ENCODE assay signal across 22 cellular contexts in the genomic region with DNA sequence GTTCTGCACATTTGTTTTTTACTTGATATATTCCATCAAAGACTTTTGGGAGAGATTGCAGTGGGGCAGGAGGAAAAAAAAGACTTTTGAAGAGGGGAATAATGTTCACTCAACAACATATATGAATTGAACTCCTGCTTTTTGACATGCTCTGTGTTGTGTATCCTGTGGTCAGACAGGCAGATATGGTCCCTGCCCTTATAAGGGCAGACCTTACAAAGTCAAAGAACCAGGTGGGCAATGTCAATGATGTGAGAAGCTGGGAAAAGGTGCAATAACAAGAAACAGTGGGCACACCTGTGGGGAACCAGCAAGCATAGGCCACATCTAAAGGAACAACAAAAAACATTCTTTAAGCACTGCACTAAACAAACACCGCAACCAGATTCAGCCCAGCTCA.
"Had no signal": no experiment of that assay in that cellular context is flagged by ENCODE, and none has a peak within 500 bp of the region (broad histone marks: within the 10 kb centered on the region; RNA-seq: fewer than 3 reads in every experiment).

No MANE protein-coding gene starts in this region.

- H3K9me3 Mint-ChIP-seq: immature natural killer cell, mesothelial cell of epicardium had no signal

- H2AFZ ChIP-seq: hepatocyte had no signal

- H3K27ac ChIP-seq: colonic mucosa, esophagus muscularis mucosa, foreskin keratinocyte, gastroesophageal sphincter, heart left ventricle, hepatocyte, lower lobe of right lung had no signal

- DNase-seq: colonic mucosa; cortex of kidney; effector memory CD4-positive, alpha-beta T cell; foreskin keratinocyte; heart left ventricle; hypothalamus; immature natural killer cell; islet precursor cell; kidney; kidney glomerular epithelial cell; left colon; left ventricle myocardium superior; lower lobe of right lung; mesenchymal stem cell; mucosa of descending colon had no signal

- H3K27me3 ChIP-seq: colonic mucosa, esophagus muscularis mucosa, foreskin keratinocyte, gastroesophageal sphincter, heart left ventricle, hepatocyte had no signal

- H3K4me2 ChIP-seq: hepatocyte had no signal

- H3K4me1 Mint-ChIP-seq: mesothelial cell of epicardium had no signal

- H3K79me2 ChIP-seq: hepatocyte had no signal

- H3K27me3 Mint-ChIP-seq: dendritic cell treated with granulocyte-macrophage colony-stimulating factor and Interleukin-4, amounts not matched to agents 40 ng/mL and 50 ng/mL, for 4 days had no signal

- H3K9me3 ChIP-seq: colonic mucosa, esophagus muscularis mucosa, gastroesophageal sphincter, heart left ventricle, lower lobe of right lung, mucosa of descending colon had no signal

- H3K4me1 ChIP-seq: colonic mucosa, esophagus muscularis mucosa, foreskin keratinocyte, gastroesophageal sphincter, lower lobe of right lung had no signal

- FAIRE-seq: endothelial cell of umbilical vein, frontal cortex, kidney had no signal

- H3K4me3 Mint-ChIP-seq: dendritic cell treated with granulocyte-macrophage colony-stimulating factor and Interleukin-4, amounts not matched to agents 40 ng/mL and 50 ng/mL, for 4 days; immature natural killer cell; mesothelial cell of epicardium had no signal

- H3K27ac Mint-ChIP-seq: dendritic cell treated with granulocyte-macrophage colony-stimulating factor and Interleukin-4, amounts not matched to agents 40 ng/mL and 50 ng/mL, for 4 days; immature natural killer cell; mesothelial cell of epicardium had no signal
